Comparison of ENCODE assay signal across 1 cellular context in genomic region chr5:179795049-179795862, GRCh38.
TF ChIP-seq lines count a peak whose summit lies in the region.

No MANE protein-coding gene starts in this region.

TF ChIP-seq in HepG2, 621 proteins besides CTCF, POLR2A, EP300 and RAD21 (continued from another document):
- TF ChIP-seq CEBPZ (IDR thresholded peaks at IDR 0.05; ENCODE audit: low read length) = no peak
- no peak for TF ChIP-seq U2AF2 (IDR thresholded peaks at IDR 0.05; ENCODE audit: low read depth, low read length)
- TF ChIP-seq, protein P1, sequence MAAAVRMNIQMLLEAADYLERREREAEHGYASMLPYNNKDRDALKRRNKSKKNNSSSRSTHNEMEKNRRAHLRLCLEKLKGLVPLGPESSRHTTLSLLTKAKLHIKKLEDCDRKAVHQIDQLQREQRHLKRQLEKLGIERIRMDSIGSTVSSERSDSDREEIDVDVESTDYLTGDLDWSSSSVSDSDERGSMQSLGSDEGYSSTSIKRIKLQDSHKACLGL (CRISPR knock-in tag; IDR thresholded peaks at IDR 0.05) = no peak
- no peak for TF ChIP-seq ZNF891 (CRISPR knock-in tag; IDR thresholded peaks at IDR 0.05)
- no peak for TF ChIP-seq ZNF816 (CRISPR knock-in tag; IDR thresholded peaks at IDR 0.05; ENCODE audit: borderline replicate concordance)
- no peak for TF ChIP-seq ZNF747 (CRISPR knock-in tag; IDR thresholded peaks at IDR 0.05; ENCODE audit: borderline replicate concordance)
- TF ChIP-seq ZNF180 (CRISPR knock-in tag; IDR thresholded peaks at IDR 0.05; ENCODE audit: borderline replicate concordance, low read depth) = no peak
- TF ChIP-seq LRRFIP1 (CRISPR knock-in tag; conservative IDR thresholded peaks at IDR 0.05) = no peak
- TF ChIP-seq ZNF672 (CRISPR knock-in tag; IDR thresholded peaks at IDR 0.05) = no peak
- TF ChIP-seq SOX13 (IDR thresholded peaks at IDR 0.05) = no peak
- no peak for TF ChIP-seq SOX13 (CRISPR knock-in tag; conservative IDR thresholded peaks at IDR 0.05 in 1 of 2, IDR thresholded peaks at IDR 0.05 in 1 of 2)
- TF ChIP-seq ZFP90 (CRISPR knock-in tag; IDR thresholded peaks at IDR 0.05; ENCODE audit: borderline replicate concordance) = 0 out of 2 replicates have a peak, but pooled peaks have one; percentile 33
- TF ChIP-seq ZNF639 (CRISPR knock-in tag; conservative IDR thresholded peaks at IDR 0.05) = no peak
- TF ChIP-seq ZNF253 (CRISPR knock-in tag; IDR thresholded peaks at IDR 0.05; ENCODE audit: borderline replicate concordance) = 0 out of 2 replicates have a peak, but pooled peaks have one; percentile 37
- TF ChIP-seq ZNF460 (CRISPR knock-in tag; IDR thresholded peaks at IDR 0.05; ENCODE audit: borderline replicate concordance) = no peak
- TF ChIP-seq ZMAT3 (CRISPR knock-in tag; conservative IDR thresholded peaks at IDR 0.05) = no peak
- no peak for TF ChIP-seq SNAPC2 (CRISPR knock-in tag; IDR thresholded peaks at IDR 0.05)
- TF ChIP-seq, protein P2, sequence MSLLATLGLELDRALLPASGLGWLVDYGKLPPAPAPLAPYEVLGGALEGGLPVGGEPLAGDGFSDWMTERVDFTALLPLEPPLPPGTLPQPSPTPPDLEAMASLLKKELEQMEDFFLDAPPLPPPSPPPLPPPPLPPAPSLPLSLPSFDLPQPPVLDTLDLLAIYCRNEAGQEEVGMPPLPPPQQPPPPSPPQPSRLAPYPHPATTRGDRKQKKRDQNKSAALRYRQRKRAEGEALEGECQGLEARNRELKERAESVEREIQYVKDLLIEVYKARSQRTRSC (CRISPR knock-in tag; IDR thresholded peaks at IDR 0.05; ENCODE audit: low read depth) = no peak
- TF ChIP-seq ZNF773 (CRISPR knock-in tag; IDR thresholded peaks at IDR 0.05; ENCODE audit: borderline replicate concordance) = no peak
- no peak for TF ChIP-seq SNAPC5 (CRISPR knock-in tag; IDR thresholded peaks at IDR 0.05; ENCODE audit: borderline replicate concordance)
- TF ChIP-seq EED (CRISPR knock-in tag; IDR thresholded peaks at IDR 0.05) = peak; percentile 39; the same call in 1 of the 2 replicates
- TF ChIP-seq SMC3 (IDR thresholded peaks at IDR 0.05; ENCODE audit: low read length) = no peak
- no peak for TF ChIP-seq MEIS1 (CRISPR knock-in tag; IDR thresholded peaks at IDR 0.05; ENCODE audit: borderline replicate concordance)
- TF ChIP-seq, protein P3, sequence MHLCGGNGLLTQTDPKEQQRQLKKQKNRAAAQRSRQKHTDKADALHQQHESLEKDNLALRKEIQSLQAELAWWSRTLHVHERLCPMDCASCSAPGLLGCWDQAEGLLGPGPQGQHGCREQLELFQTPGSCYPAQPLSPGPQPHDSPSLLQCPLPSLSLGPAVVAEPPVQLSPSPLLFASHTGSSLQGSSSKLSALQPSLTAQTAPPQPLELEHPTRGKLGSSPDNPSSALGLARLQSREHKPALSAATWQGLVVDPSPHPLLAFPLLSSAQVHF (CRISPR knock-in tag; IDR thresholded peaks at IDR 0.05) = no peak
- TF ChIP-seq ZMYM4 (CRISPR knock-in tag; IDR thresholded peaks at IDR 0.05) = no peak
- TF ChIP-seq MATR3 (CRISPR knock-in tag; IDR thresholded peaks at IDR 0.05) = no peak
- 0 out of 2 replicates have a peak, but pooled peaks have one; percentile 25 for TF ChIP-seq POGK (CRISPR knock-in tag; conservative IDR thresholded peaks at IDR 0.05)
- TF ChIP-seq ZSCAN29 (CRISPR knock-in tag; conservative IDR thresholded peaks at IDR 0.05) = no peak
- no peak for TF ChIP-seq MEF2D (CRISPR knock-in tag; IDR thresholded peaks at IDR 0.05)
- TF ChIP-seq PAWR (CRISPR knock-in tag; IDR thresholded peaks at IDR 0.05; ENCODE audit: borderline replicate concordance) = no peak
- no peak for TF ChIP-seq RARG (CRISPR knock-in tag; IDR thresholded peaks at IDR 0.05; ENCODE audit: low read depth)
- no peak for TF ChIP-seq RAD51 (IDR thresholded peaks at IDR 0.05; ENCODE audit: borderline replicate concordance)
- TF ChIP-seq, protein P4, sequence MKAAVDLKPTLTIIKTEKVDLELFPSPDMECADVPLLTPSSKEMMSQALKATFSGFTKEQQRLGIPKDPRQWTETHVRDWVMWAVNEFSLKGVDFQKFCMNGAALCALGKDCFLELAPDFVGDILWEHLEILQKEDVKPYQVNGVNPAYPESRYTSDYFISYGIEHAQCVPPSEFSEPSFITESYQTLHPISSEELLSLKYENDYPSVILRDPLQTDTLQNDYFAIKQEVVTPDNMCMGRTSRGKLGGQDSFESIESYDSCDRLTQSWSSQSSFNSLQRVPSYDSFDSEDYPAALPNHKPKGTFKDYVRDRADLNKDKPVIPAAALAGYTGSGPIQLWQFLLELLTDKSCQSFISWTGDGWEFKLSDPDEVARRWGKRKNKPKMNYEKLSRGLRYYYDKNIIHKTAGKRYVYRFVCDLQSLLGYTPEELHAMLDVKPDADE (CRISPR knock-in tag; IDR thresholded peaks at IDR 0.05) = no peak
- TF ChIP-seq GATAD2A (CRISPR knock-in tag; IDR thresholded peaks at IDR 0.05) = no peak
- no peak for TF ChIP-seq ZNF326 (CRISPR knock-in tag; IDR thresholded peaks at IDR 0.05; ENCODE audit: borderline replicate concordance)
- TF ChIP-seq, protein P5, sequence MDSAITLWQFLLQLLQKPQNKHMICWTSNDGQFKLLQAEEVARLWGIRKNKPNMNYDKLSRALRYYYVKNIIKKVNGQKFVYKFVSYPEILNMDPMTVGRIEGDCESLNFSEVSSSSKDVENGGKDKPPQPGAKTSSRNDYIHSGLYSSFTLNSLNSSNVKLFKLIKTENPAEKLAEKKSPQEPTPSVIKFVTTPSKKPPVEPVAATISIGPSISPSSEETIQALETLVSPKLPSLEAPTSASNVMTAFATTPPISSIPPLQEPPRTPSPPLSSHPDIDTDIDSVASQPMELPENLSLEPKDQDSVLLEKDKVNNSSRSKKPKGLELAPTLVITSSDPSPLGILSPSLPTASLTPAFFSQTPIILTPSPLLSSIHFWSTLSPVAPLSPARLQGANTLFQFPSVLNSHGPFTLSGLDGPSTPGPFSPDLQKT (CRISPR knock-in tag; IDR thresholded peaks at IDR 0.05; ENCODE audit: borderline replicate concordance) = no peak
- no peak for TF ChIP-seq HMGA1 (CRISPR knock-in tag; conservative IDR thresholded peaks at IDR 0.05)
- TF ChIP-seq PCBP2 (optimal IDR thresholded peaks at IDR 0.05; ENCODE audit: low read depth, low read length, poor library complexity, severe bottlenecking) = no peak
- TF ChIP-seq MAFK (conservative IDR thresholded peaks at IDR 0.05 in 1 of 2, IDR thresholded peaks at IDR 0.05 in 1 of 2; ENCODE audit: low read length in 2 of 2) = no peak
- TF ChIP-seq ZNF354B (CRISPR knock-in tag; IDR thresholded peaks at IDR 0.05) = no peak
- no peak for TF ChIP-seq ZNF724P (CRISPR knock-in tag; IDR thresholded peaks at IDR 0.05; ENCODE audit: borderline replicate concordance)
- TF ChIP-seq GABPB1 (CRISPR knock-in tag; IDR thresholded peaks at IDR 0.05) = no peak
- no peak for TF ChIP-seq HNF4G (IDR thresholded peaks at IDR 0.05; ENCODE audit: borderline replicate concordance, low read depth, low read length)
- TF ChIP-seq HNF4G (CRISPR knock-in tag; IDR thresholded peaks at IDR 0.05; ENCODE audit: borderline replicate concordance, low read depth) = no peak
- peak; percentile 72 for TF ChIP-seq GFI1 (CRISPR knock-in tag; IDR thresholded peaks at IDR 0.05; ENCODE audit: borderline replicate concordance)
- no peak for TF ChIP-seq HOXA9 (CRISPR knock-in tag; IDR thresholded peaks at IDR 0.05; ENCODE audit: borderline replicate concordance)
- TF ChIP-seq ZNF557 (CRISPR knock-in tag; IDR thresholded peaks at IDR 0.05) = no peak
- 0 out of 2 replicates have a peak, but pooled peaks have one; percentile 54 for TF ChIP-seq PCBP1 (IDR thresholded peaks at IDR 0.05; ENCODE audit: borderline replicate concordance, low read depth, low read length)
- no peak for TF ChIP-seq KLF16 (CRISPR knock-in tag; IDR thresholded peaks at IDR 0.05)
- no peak for TF ChIP-seq GPN1 (CRISPR knock-in tag; IDR thresholded peaks at IDR 0.05; ENCODE audit: borderline replicate concordance)
- TF ChIP-seq, protein P6, sequence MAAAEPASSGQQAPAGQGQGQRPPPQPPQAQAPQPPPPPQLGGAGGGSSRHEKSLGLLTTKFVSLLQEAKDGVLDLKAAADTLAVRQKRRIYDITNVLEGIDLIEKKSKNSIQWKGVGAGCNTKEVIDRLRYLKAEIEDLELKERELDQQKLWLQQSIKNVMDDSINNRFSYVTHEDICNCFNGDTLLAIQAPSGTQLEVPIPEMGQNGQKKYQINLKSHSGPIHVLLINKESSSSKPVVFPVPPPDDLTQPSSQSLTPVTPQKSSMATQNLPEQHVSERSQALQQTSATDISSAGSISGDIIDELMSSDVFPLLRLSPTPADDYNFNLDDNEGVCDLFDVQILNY (CRISPR knock-in tag; conservative IDR thresholded peaks at IDR 0.05) = no peak
- TF ChIP-seq ZNF101 (CRISPR knock-in tag; IDR thresholded peaks at IDR 0.05; ENCODE audit: borderline replicate concordance, low read depth) = no peak
TF ChIP-seq in HepG2: peak in this region for 43.
